ENCODE assay signal across 1 cellular context in genomic region chr10:61063035-61063434, GRCh38.
TF ChIP-seq lines count a peak whose summit lies in the region.

No MANE protein-coding gene starts in this region.

TF ChIP-seq in HepG2, 621 proteins besides CTCF, POLR2A, EP300 and RAD21 (continued from another document and continues in another):
- TF ChIP-seq ZNF710 (CRISPR knock-in tag; IDR thresholded peaks at IDR 0.05; ENCODE audit: borderline replicate concordance): peak; percentile 57; the same call in 1 of the 2 replicates
- no peak for TF ChIP-seq CHD4 (IDR thresholded peaks at IDR 0.05; ENCODE audit: borderline replicate concordance, low read length)
- TF ChIP-seq ZMYM3 (CRISPR knock-in tag; IDR thresholded peaks at IDR 0.05): no peak; the same call in 1 of the 2 replicates
- 0 out of 2 replicates have a peak, but pooled peaks have one; percentile 27 for TF ChIP-seq ZNF816 (CRISPR knock-in tag; IDR thresholded peaks at IDR 0.05; ENCODE audit: borderline replicate concordance)
- no peak for TF ChIP-seq ZNF879 (CRISPR knock-in tag; IDR thresholded peaks at IDR 0.05)
- no peak for TF ChIP-seq NFATC3 (CRISPR knock-in tag; IDR thresholded peaks at IDR 0.05)
- no peak for TF ChIP-seq BORCS8-MEF2B (CRISPR knock-in tag; IDR thresholded peaks at IDR 0.05)
- peak; percentile 21 for TF ChIP-seq ZEB1 (IDR thresholded peaks at IDR 0.05; ENCODE audit: insufficient replicate concordance, low read depth)
- TF ChIP-seq POGZ (CRISPR knock-in tag; IDR thresholded peaks at IDR 0.05): peak; percentile 89
- TF ChIP-seq KDM3A (CRISPR knock-in tag; IDR thresholded peaks at IDR 0.05; ENCODE audit: low read depth): peak; percentile 74
- no peak for TF ChIP-seq KAT2B (IDR thresholded peaks at IDR 0.05; ENCODE audit: borderline replicate concordance, low read depth, low read length)
- no peak for TF ChIP-seq TOPORS (CRISPR knock-in tag; IDR thresholded peaks at IDR 0.05)
- TF ChIP-seq ZNF609 (CRISPR knock-in tag; IDR thresholded peaks at IDR 0.05; ENCODE audit: borderline replicate concordance): peak; percentile 93
- no peak for TF ChIP-seq FUBP1 (CRISPR knock-in tag; IDR thresholded peaks at IDR 0.05; ENCODE audit: borderline replicate concordance)
- TF ChIP-seq ZNF230 (CRISPR knock-in tag; IDR thresholded peaks at IDR 0.05): no peak; the same call in 1 of the 2 replicates
- TF ChIP-seq ZNF891 (CRISPR knock-in tag; IDR thresholded peaks at IDR 0.05): no peak
- no peak; the same call in 1 of the 2 replicates for TF ChIP-seq ZNF362 (CRISPR knock-in tag; IDR thresholded peaks at IDR 0.05; ENCODE audit: borderline replicate concordance)
- TF ChIP-seq NFKBIZ (CRISPR knock-in tag; IDR thresholded peaks at IDR 0.05): peak; percentile 78
- peak; percentile 71; the same call in 1 of the 2 replicates for TF ChIP-seq ZNF430 (CRISPR knock-in tag; IDR thresholded peaks at IDR 0.05)
- TF ChIP-seq TP53 (CRISPR knock-in tag; conservative IDR thresholded peaks at IDR 0.05): 0 out of 2 replicates have a peak, but pooled peaks have one; percentile 69
- TF ChIP-seq MXD3 (CRISPR knock-in tag; IDR thresholded peaks at IDR 0.05): no peak
- no peak for TF ChIP-seq ZSCAN29 (CRISPR knock-in tag; conservative IDR thresholded peaks at IDR 0.05)
- peak; percentile 49; the same call in 1 of the 2 replicates for TF ChIP-seq REPIN1 (CRISPR knock-in tag; IDR thresholded peaks at IDR 0.05; ENCODE audit: borderline replicate concordance, low read depth)
- TF ChIP-seq HMGXB4 (CRISPR knock-in tag; IDR thresholded peaks at IDR 0.05; ENCODE audit: borderline replicate concordance in 1 of 2, low read depth in 1 of 2): peak; percentile 22 to 28; a peak in 1 of 4 replicates
- TF ChIP-seq MED1 (CRISPR knock-in tag; IDR thresholded peaks at IDR 0.05): peak; percentile 81
- TF ChIP-seq HNRNPUL1 (IDR thresholded peaks at IDR 0.05; ENCODE audit: low read depth, low read length): no peak
- no peak for TF ChIP-seq DMAP1 (CRISPR knock-in tag; IDR thresholded peaks at IDR 0.05)
- TF ChIP-seq ZNF260 (CRISPR knock-in tag; IDR thresholded peaks at IDR 0.05; ENCODE audit: borderline replicate concordance, low read depth): no peak
- peak; percentile 79 for TF ChIP-seq FOSL2 (CRISPR knock-in tag; IDR thresholded peaks at IDR 0.05)
- no peak for TF ChIP-seq BRF2 (CRISPR knock-in tag; IDR thresholded peaks at IDR 0.05)
- TF ChIP-seq SP4 (CRISPR knock-in tag; IDR thresholded peaks at IDR 0.05): no peak
- TF ChIP-seq EEA1 (CRISPR knock-in tag; IDR thresholded peaks at IDR 0.05; ENCODE audit: borderline replicate concordance): no peak
- TF ChIP-seq ZNF670 (CRISPR knock-in tag; IDR thresholded peaks at IDR 0.05; ENCODE audit: borderline replicate concordance): no peak
- no peak for TF ChIP-seq PAX8 (CRISPR knock-in tag; IDR thresholded peaks at IDR 0.05; ENCODE audit: borderline replicate concordance)
- TF ChIP-seq ZBTB33 (CRISPR knock-in tag; IDR thresholded peaks at IDR 0.05): no peak
- no peak for TF ChIP-seq SMYD3 (CRISPR knock-in tag; IDR thresholded peaks at IDR 0.05)
- no peak for TF ChIP-seq ZNF446 (CRISPR knock-in tag; IDR thresholded peaks at IDR 0.05)
- TF ChIP-seq ZNF484 (CRISPR knock-in tag; IDR thresholded peaks at IDR 0.05; ENCODE audit: borderline replicate concordance, low read depth): no peak
- TF ChIP-seq CENPT (CRISPR knock-in tag; IDR thresholded peaks at IDR 0.05; ENCODE audit: low read depth): no peak
- TF ChIP-seq NFIB (CRISPR knock-in tag; IDR thresholded peaks at IDR 0.05; ENCODE audit: borderline replicate concordance): no peak
- no peak for TF ChIP-seq ZNF101 (CRISPR knock-in tag; IDR thresholded peaks at IDR 0.05; ENCODE audit: borderline replicate concordance, low read depth)
- no peak for TF ChIP-seq ZNF691 (CRISPR knock-in tag; IDR thresholded peaks at IDR 0.05; ENCODE audit: borderline replicate concordance, low read depth)
- no peak for TF ChIP-seq MAFG (CRISPR knock-in tag; IDR thresholded peaks at IDR 0.05)
- TF ChIP-seq ZBTB43 (CRISPR knock-in tag; conservative IDR thresholded peaks at IDR 0.05): 0 out of 2 replicates have a peak, but pooled peaks have one; percentile 40
- TF ChIP-seq ETS1 (CRISPR knock-in tag; IDR thresholded peaks at IDR 0.05): no peak
- TF ChIP-seq PHF8 (CRISPR knock-in tag; IDR thresholded peaks at IDR 0.05): no peak
